ENCODE assay signal across 14 cellular contexts in genomic region chr6:128554302-128554701, GRCh38. TPM values are rescaled to one million over a fixed set of nuclear protein-coding genes. Genes with fewer than 3 reads are reported as not detected.
DNase-seq lines count a peak whose midpoint lies in the region; ATAC-seq and TF ChIP-seq lines count a peak whose summit lies in the region.
"Had no signal": no experiment of that assay in that cellular context is flagged by ENCODE, and none has a peak within 500 bp of the region (broad histone marks: within the 10 kb centered on the region; RNA-seq: fewer than 3 reads in every experiment).

No MANE protein-coding gene starts in this region.

- H3K36me3 ChIP-seq in right lobe of liver = no peaks in the 10 kb centered on the region
- no peaks in the 10 kb centered on the region for H3K36me3 ChIP-seq in ovary
- H3K36me3 ChIP-seq: stomach had no signal

- WGBS in right lobe of liver (ENCODE audit: insufficient coverage, low coverage, low lambda C conversion rate, missing lambda C conversion rate) = 24% methylated on average over 2 of the region's 2 CpGs
- 56 to 63% (median 61%) methylated on average over 2 of the region's 2 CpGs for WGBS in ovary, 3 donors

- H3K9me3 ChIP-seq in AG04450 (ENCODE audit: control insufficient read depth, insufficient read depth, low read length) = no peaks in the 10 kb centered on the region
- H3K9me3 ChIP-seq in right lobe of liver = no peaks in the 10 kb centered on the region
- no peaks in the 10 kb centered on the region for H3K9me3 ChIP-seq in ovary
- H3K9me3 ChIP-seq: stomach had no signal

- POLR2A ChIA-PET in AG04450 (lab: Yijun Ruan, JAX) = no interaction called here

- no peak for TF ChIP-seq POLR2A in right lobe of liver (IDR thresholded peaks at IDR 0.05)
- no peak for TF ChIP-seq POLR2A in ovary (IDR thresholded peaks at IDR 0.05)

- H3K27me3 ChIP-seq in AG04450 (ENCODE audit: control insufficient read depth, insufficient read depth, low read length) (no peaks in the 10 kb centered on the region), right lobe of liver (no peaks in the 10 kb centered on the region), ovary (no peaks in the 10 kb centered on the region)
- H3K27me3 ChIP-seq: stomach had no signal

- H3K4me3 ChIP-seq in AG04450 (ENCODE audit: low read depth, low read length) = no peak overlapping the region
- no peak overlapping the region for H3K4me3 ChIP-seq in LNCaP clone FGC (ENCODE audit: low read depth, low read length)
- H3K4me3 ChIP-seq in right lobe of liver = no peak overlapping the region
- no peak overlapping the region for H3K4me3 ChIP-seq in ovary
- H3K4me3 ChIP-seq: stomach had no signal

- DNase-seq in AG04450 (ENCODE audit: low read depth, low spot score) = no peak
- DNase-seq in LNCaP clone FGC (ENCODE audit: low read depth) = no peak
- peak; percentile 47 for DNase-seq in dermis blood vessel endothelial cell
- DNase-seq in right lobe of liver = no peak
- no peak for DNase-seq in GF-D8 (lab: John Stamatoyannopoulos, UW)
- no peak for DNase-seq in ovary
- DNase-seq: activated CD4-positive, alpha-beta T cell treated with anti-CD3 and anti-CD28 coated beads for 36 hours; CD4-positive, alpha-beta memory T cell; Kasumi-1; natural killer cell; stimulated activated CD4-positive, alpha-beta T cell treated with anti-CD3 and anti-CD28 coated beads, Interleukin-1b, Interleukin-23, amount 100 ng/mL, for 48 hours; stomach had no signal

- intact Hi-C loops in right lobe of liver (cut with DNase I) (no loop called here), ovary (cut with DNase I) (no loop called here)

- H3K4me1 ChIP-seq in right lobe of liver (no peaks in the 10 kb centered on the region), ovary (ENCODE audit: insufficient read depth) (no peaks in the 10 kb centered on the region)
- H3K4me1 ChIP-seq: stomach had no signal

- CTCF ChIA-PET in AG04450 (lab: Charles Lee) = no interaction called here

- ATAC-seq in right lobe of liver (peak; percentile 47 to 79 (median 62)), GM21717 (IDR thresholded peaks at IDR 0.05; ENCODE audit: unreplicated experiment) (no peak), GM18502 (IDR thresholded peaks at IDR 0.05; ENCODE audit: poor library complexity, unreplicated experiment) (no peak)
- ATAC-seq: activated CD4-positive, alpha-beta T cell treated with anti-CD3 and anti-CD28 coated beads for 36 hours; natural killer cell had no signal

- no peak overlapping the region for H3K27ac ChIP-seq in AG04450 (ENCODE audit: low read depth, low read length)
- H3K27ac ChIP-seq in right lobe of liver = no peak overlapping the region
- H3K27ac ChIP-seq in ovary = no peak overlapping the region
- H3K27ac ChIP-seq: stomach had no signal

- no peak for TF ChIP-seq EP300 in ovary (IDR thresholded peaks at IDR 0.05)

- TF ChIP-seq CTCF in AG04450 (IDR thresholded peaks at IDR 0.05; ENCODE audit: low read depth, low read length) = peak; percentile 28
- peak; percentile 36; the same call in 1 of the 2 replicates for TF ChIP-seq CTCF in LNCaP clone FGC (IDR thresholded peaks at IDR 0.05; ENCODE audit: control insufficient read depth, extremely low read depth, insufficient read depth)
- peak; percentile 32 to 50 (median 41) for TF ChIP-seq CTCF in right lobe of liver (IDR thresholded peaks at IDR 0.05)
- TF ChIP-seq CTCF in ovary (IDR thresholded peaks at IDR 0.05) = no peak

RNA-seq across cellular contexts. Expression of gene PTPRK, which starts 33.9 kb away (rescaled TPM):
- polyA plus RNA-seq in AG04450 (2011; rRNA removed) (37.8 and 53.7 TPM in 2 replicates), ovary (10 to 100 TPM; 24.0 to 31.1 TPM)
- polyA minus RNA-seq in AG04450 (2011; rRNA and poly(A)+ RNA removed) = 95.3 and 115 TPM in 2 replicates
- total RNA-seq in dermis blood vessel endothelial cell (104 and 120 TPM in 2 replicates), right lobe of liver (10 to 100 TPM; 27.7 to 54.5 (median 35.7) TPM), ovary (10 to 100 TPM; 39.9 to 50.7 (median 45.7) TPM)

Comparison
In these comparisons a context has a peak if more than half of its experiments do, and no peak if none do; other contexts are left out.
1. CTCF ChIP-seq: peak in AG04450 (single experiment), LNCaP clone FGC (single experiment) and right lobe of liver (4 of 4); none in ovary (0 of 3).
2. ATAC-seq: peak in right lobe of liver (4 of 4); none in GM21717 (single experiment) and GM18502 (single experiment).